26 cellular contexts compared by ENCODE assay signal in genomic region chr4:165875446-165875845, GRCh38. TPM values are rescaled to one million over a fixed set of nuclear protein-coding genes. Genes with fewer than 3 reads are reported as not detected.
DNase-seq lines count a peak whose midpoint lies in the region; ATAC-seq, FAIRE-seq and TF ChIP-seq lines count a peak whose summit lies in the region.
"Had no signal": no experiment of that assay in that cellular context is flagged by ENCODE, and none has a peak within 500 bp of the region (broad histone marks: within the 10 kb centered on the region; RNA-seq: fewer than 3 reads in every experiment).

No MANE protein-coding gene starts in this region.

- no peak for ATAC-seq in lower lobe of right lung
- no peak for ATAC-seq in upper lobe of right lung
- no peak for ATAC-seq in HG02981 (IDR thresholded peaks at IDR 0.05; ENCODE audit: unreplicated experiment)
- ATAC-seq: activated naive CD4-positive, alpha-beta T cell treated with anti-CD3 and anti-CD28 coated beads, Interleukin-2, amount 50 U/mL, for 72 hours; activated T-helper 17 cell treated with anti-CD3 and anti-CD28 coated beads, Interleukin-2, amount 50 U/mL, for 72 hours had no signal

- no peak for FAIRE-seq in kidney (lab: Jason Lieb, UNC)
- FAIRE-seq: D721Med, GM19239, islet of Langerhans had no signal

- 93% methylated on average over 2 of the region's 2 CpGs for WGBS in HUES64

- no peak for TF ChIP-seq CTCF in lower lobe of right lung (IDR thresholded peaks at IDR 0.05)
- no peak for TF ChIP-seq CTCF in upper lobe of right lung (IDR thresholded peaks at IDR 0.05)
- TF ChIP-seq CTCF in kidney (IDR thresholded peaks at IDR 0.05; ENCODE audit: borderline replicate concordance, extremely low read depth, insufficient read depth): no peak

- H3K4me1 ChIP-seq in HUES64 (ENCODE audit: insufficient read depth, low read length) (peaks cover 9% of the 10 kb centered on the region; the same call in 1 of the 2 replicates), lower lobe of right lung (peaks cover 25% of the 10 kb centered on the region), upper lobe of right lung (peaks cover 3% of the 10 kb centered on the region), kidney (ENCODE audit: control insufficient read depth in 1 of 2, insufficient read depth in 1 of 2, low read depth in 1 of 2, low read length in 2 of 2) (peaks cover 0 to 5% of the 10 kb centered on the region in 2 donors)

- no peaks in the 10 kb centered on the region for H3K9me3 ChIP-seq in HUES64 (ENCODE audit: insufficient read depth, low read depth, low read length)
- no peaks in the 10 kb centered on the region for H3K9me3 ChIP-seq in lower lobe of right lung
- H3K9me3 ChIP-seq in upper lobe of right lung: no peaks in the 10 kb centered on the region
- no peaks in the 10 kb centered on the region for H3K9me3 ChIP-seq in kidney (ENCODE audit: control insufficient read depth in 1 of 2, low read length in 2 of 2)
- H3K9me3 ChIP-seq: thoracic aorta had no signal

- no peaks in the 10 kb centered on the region for H3K36me3 ChIP-seq in HUES64 (ENCODE audit: insufficient read depth, low read length)
- H3K36me3 ChIP-seq in lower lobe of right lung: no peaks in the 10 kb centered on the region
- H3K36me3 ChIP-seq in upper lobe of right lung: no peaks in the 10 kb centered on the region
- no peaks in the 10 kb centered on the region for H3K36me3 ChIP-seq in kidney (ENCODE audit: control insufficient read depth in 1 of 2, insufficient read depth in 2 of 2, low read length in 2 of 2)
- H3K36me3 ChIP-seq: thoracic aorta had no signal

- intact Hi-C loops in lower lobe of right lung (cut with DNase I): no loop called here
- intact Hi-C loops in upper lobe of right lung (cut with DNase I): no loop called here
- intact Hi-C loops in kidney (cut with DNase I): no loop called here

- H3K9ac ChIP-seq in HUES64 (ENCODE audit: low read depth, low read length) (no peak overlapping the region), kidney (ENCODE audit: low read length in 2 of 2) (no peak overlapping the region)

- no peak overlapping the region for H3K27ac ChIP-seq in HUES64 (ENCODE audit: low read depth, low read length)
- no peak overlapping the region for H3K27ac ChIP-seq in lower lobe of right lung
- H3K27ac ChIP-seq in upper lobe of right lung: peak overlapping the region; percentile 51
- H3K27ac ChIP-seq in kidney (ENCODE audit: low read depth in 2 of 2, low read length in 2 of 2): no peak overlapping the region
- H3K27ac ChIP-seq: thoracic aorta had no signal

- peaks cover 66% of the 10 kb centered on the region for H3K27me3 ChIP-seq in HUES64 (ENCODE audit: insufficient read depth, low read length)
- peaks cover 38% of the 10 kb centered on the region for H3K27me3 ChIP-seq in lower lobe of right lung (ENCODE audit: low read depth)
- H3K27me3 ChIP-seq in upper lobe of right lung: peaks cover 37% of the 10 kb centered on the region

- DNase-seq in cerebellar cortex (ENCODE audit: low spot score): peak; percentile 49
- no peak for DNase-seq in lower lobe of right lung
- no peak for DNase-seq in upper lobe of right lung
- DNase-seq in kidney: no peak
- DNase-seq in germinal center (ENCODE audit: low spot score): no peak
- DNase-seq: activated B cell treated with CpG ODN at 0.5 μM for 24 hours; activated CD8-positive, alpha-beta memory T cell treated with anti-CD3 and anti-CD28 coated beads, Interleukin-2, amount 50 U/mL, for 48 hours; foreskin melanocyte; NCI-H1092 treated with DMSO at 0.1 percent for 48 hours; NCI-H2029 treated with DMSO at 0.1 percent for 48 hours; NCI-H226; OCI-M1; SHP77 treated with DMSO at 0.1 percent for 48 hours; stimulated activated CD4-positive, alpha-beta T cell treated with anti-CD3 and anti-CD28 coated beads, Interleukin-2, amount 100 ng/mL, for 48 hours; stimulated activated naive CD4-positive, alpha-beta T cell; SW 1271 had no signal

- peak overlapping the region; percentile 67; the same call in 1 of the 2 replicates for H3K4me3 ChIP-seq in HUES64 (ENCODE audit: low read length)
- H3K4me3 ChIP-seq in lower lobe of right lung: peak overlapping the region; percentile 57
- H3K4me3 ChIP-seq in upper lobe of right lung: peak overlapping the region; percentile 52
- H3K4me3 ChIP-seq in kidney (ENCODE audit: low read length in 2 of 2): peak overlapping the region in 1 of 2 donors; percentile 74

RNA-seq across cellular contexts. Expression of gene TLL1, which starts 2.4 kb away (rescaled TPM):
- 0.40 TPM for polyA plus RNA-seq in HUES64 (2013, experiment 1 of 2)
- polyA plus RNA-seq in HUES64 (2013, experiment 2 of 2): 0.44 TPM
- total RNA-seq in lower lobe of right lung (4.7 TPM), upper lobe of right lung (9.6 TPM), kidney (10.0 TPM)
- 0.28 TPM for polyA plus RNA-seq in kidney (ENCODE audit: insufficient read depth, low read depth, low replicate concordance)
- total RNA-seq: activated B cell treated with CpG ODN at 0.5 μM for 24 hours; activated naive CD4-positive, alpha-beta T cell treated with anti-CD3 and anti-CD28 coated beads, Interleukin-2, amount 50 U/mL, for 72 hours; activated T-helper 17 cell treated with anti-CD3 and anti-CD28 coated beads, Interleukin-2, amount 50 U/mL, for 72 hours had no signal
- polyA plus RNA-seq: CD14-positive monocyte, IgD-negative memory B cell had no signal
